8 cellular contexts compared by ENCODE assay signal in the genomic region with DNA sequence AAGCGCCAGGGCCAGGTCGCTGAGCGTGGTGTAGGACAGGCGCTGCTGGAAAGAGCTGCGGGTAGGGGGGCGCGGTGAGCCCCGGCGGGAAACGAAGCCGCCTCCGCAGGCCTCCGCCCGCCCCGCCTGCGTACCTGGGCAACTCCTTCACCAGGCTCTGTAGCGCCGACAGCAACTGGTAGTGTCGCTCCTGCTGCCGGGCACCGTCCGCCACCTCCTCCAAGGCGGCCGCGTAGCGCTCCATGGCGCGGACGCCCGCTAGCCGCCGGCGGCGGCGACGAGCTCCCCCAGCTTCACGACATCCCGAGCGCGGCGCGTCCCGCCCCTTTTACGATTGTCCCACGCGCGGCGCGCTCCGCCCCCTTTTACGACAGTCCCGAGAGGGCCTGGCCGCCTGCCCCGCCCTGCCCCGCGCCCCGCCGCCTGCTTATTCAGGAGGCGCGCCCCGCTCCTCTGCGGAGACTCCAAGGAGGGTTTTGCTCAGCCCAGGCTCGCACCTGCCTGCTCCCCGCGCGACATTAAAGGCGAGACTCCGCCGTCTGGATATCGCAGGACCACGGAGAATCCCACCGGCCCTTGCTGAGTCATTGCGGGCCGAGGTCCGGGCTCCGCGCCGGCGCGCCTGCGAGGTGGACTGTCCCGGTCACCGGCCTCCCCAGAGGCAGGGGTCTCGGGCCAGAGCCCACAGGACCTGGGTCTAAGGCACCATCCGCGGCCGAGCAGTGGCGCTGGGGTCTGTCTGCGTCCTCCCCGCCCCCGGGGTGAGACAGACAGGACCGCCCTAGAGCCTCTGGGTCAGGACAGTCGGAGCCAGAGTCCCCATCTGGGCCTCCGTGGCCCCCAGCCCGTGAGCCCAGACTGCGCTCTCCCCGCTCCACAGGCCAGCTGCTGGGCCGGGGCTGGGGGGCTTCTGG. TPM values are rescaled to one million over a fixed set of nuclear protein-coding genes. Genes with fewer than 3 reads are reported as not detected.
DNase-seq lines count a peak whose midpoint lies in the region; ATAC-seq and TF ChIP-seq lines count a peak whose summit lies in the region.

A gene (minus strand): TSS at position 316 of the 914 bp plus-strand sequence. CDS start 72 bp downstream, at position 244.

- H3K4me3 ChIP-seq in GM06990 (replicated peaks; ENCODE audit: low read depth, low read length) (peak within 1 kb of the TSS; percentile 88), heart left ventricle (peak within 1 kb of the TSS; percentile 61 to 100 (median 92)), tibial nerve (peak within 1 kb of the TSS; percentile 73 to 98 (median 86))

- CTCF ChIA-PET in HEK293T (lab: Yijun Ruan, JAX), result interaction anchor here (1.0 to 1.5 kb wide), 2 partner anchors 21 to 81 kb away, joined by 4 read pairs; no protein-coding TSS in a partner anchor

- DNase-seq in GM06990 (ENCODE audit: extremely low read depth, insufficient read length) (peak; percentile 95), HEK293T (ENCODE audit: extremely low spot score) (peak; percentile 95), NCI-H1092 (lab: John Stamatoyannopoulos, UW) (peak; percentile 54), T-helper 1 cell (peak; percentile 92 to 96 (median 95)), heart left ventricle (peak; percentile 98 to 99 (median 98)), pons (ENCODE audit: low spot score) (peak; percentile 82), tibial nerve (ENCODE audit: low spot score in 2 of 2) (peak; percentile 93 to 96)

- WGBS in adipose tissue, 3 donors, result 0 to 1% (median 0%) methylated on average over 74 to 98 of the region's 98 CpGs
- WGBS in heart left ventricle, 4 donors, result 0 to 1% (median 0%) methylated on average over 46 to 98 of the region's 98 CpGs
- WGBS in tibial nerve, 2 donors, result 0% methylated on average over 40 to 57 of the region's 98 CpGs

- H3K27ac ChIP-seq in adipose tissue (ENCODE audit: low read depth, low read length) (no peak within 1 kb of the TSS), heart left ventricle (peak within 1 kb of the TSS; percentile 77 to 99 (median 92)), tibial nerve (peak within 1 kb of the TSS; percentile 60 to 92 (median 83))

- peak in 1 of 2 donors; percentile 93 for TF ChIP-seq POLR2A in heart left ventricle (IDR thresholded peaks at IDR 0.05)
- peak; percentile 13 to 86 for TF ChIP-seq POLR2A in tibial nerve (IDR thresholded peaks at IDR 0.05)

- peak; percentile 77 to 92 (median 88) for ATAC-seq in heart left ventricle

- TF ChIP-seq CTCF in GM06990 (IDR thresholded peaks at IDR 0.05; ENCODE audit: insufficient read depth, low read length, poor library complexity, severe bottlenecking) (no peak), heart left ventricle (IDR thresholded peaks at IDR 0.05) (peak in 2 of 12 donors; percentile 9 to 17), tibial nerve (IDR thresholded peaks at IDR 0.05) (peak in 2 of 5 experiments; percentile 10 to 36)

- H3K9me3 ChIP-seq in heart left ventricle (peaks cover 0 to 3% (median 0%) of the 10 kb centered on the region in 12 donors), tibial nerve (no peaks in the 10 kb centered on the region)

- no peaks in the 10 kb centered on the region for H3K27me3 ChIP-seq in GM06990 (replicated peaks; ENCODE audit: control insufficient read depth, insufficient read depth, low read length)
- no peaks in the 10 kb centered on the region for H3K27me3 ChIP-seq in heart left ventricle
- H3K27me3 ChIP-seq in tibial nerve, result no peaks in the 10 kb centered on the region

- H3K4me1 ChIP-seq in heart left ventricle (peaks cover 0 to 55% (median 31%) of the 10 kb centered on the region in 12 donors), tibial nerve (peaks cover 0 to 47% (median 16%) of the 10 kb centered on the region in 4 donors)

- POLR2A ChIA-PET in HEK293T (lab: Yijun Ruan, JAX), result interaction anchor here (0.6 to 2.1 kb wide), 22 partner anchors 10 to 204 kb away, joined by 3 to 25 read pairs (median 4); a partner anchor contains a TSS

- TF ChIP-seq EP300 in tibial nerve (IDR thresholded peaks at IDR 0.05), result peak in 1 of 2 donors; percentile 84

- H3K36me3 ChIP-seq in GM06990 (ENCODE audit: control insufficient read depth, insufficient read depth, low read length), result no peaks in the 10 kb centered on the region
- peaks cover 0 to 5% (median 0%) of the 10 kb centered on the region in 9 donors for H3K36me3 ChIP-seq in heart left ventricle
- H3K36me3 ChIP-seq in tibial nerve, result peaks cover 0 to 13% (median 0%) of the 10 kb centered on the region in 3 donors

- intact Hi-C loops in heart left ventricle (cut with DNase I), result loop anchor here in 1 of 10 donors (5.0 kb wide), 1 partner anchor 72 kb away; a partner anchor contains a TSS

TF ChIP-seq in HEK293T, 16 proteins besides CTCF, POLR2A, EP300 and RAD21:
- TF ChIP-seq TARDBP (IDR thresholded peaks at IDR 0.05) (no peak), ARNT (IDR thresholded peaks at IDR 0.05) (no peak), CTBP1 (IDR thresholded peaks at IDR 0.05; ENCODE audit: borderline replicate concordance) (no peak), LEF1 (IDR thresholded peaks at IDR 0.05; ENCODE audit: borderline replicate concordance) (no peak), FOXA1 (IDR thresholded peaks at IDR 0.05) (no peak), BHLHE40 (IDR thresholded peaks at IDR 0.05; ENCODE audit: borderline replicate concordance) (no peak), ELF4 (IDR thresholded peaks at IDR 0.05) (no peak), ZNF384 (IDR thresholded peaks at IDR 0.05) (no peak), SUZ12 (IDR thresholded peaks at IDR 0.05) (no peak), FOXK2 (IDR thresholded peaks at IDR 0.05) (no peak)
- TF ChIP-seq, protein P1, sequence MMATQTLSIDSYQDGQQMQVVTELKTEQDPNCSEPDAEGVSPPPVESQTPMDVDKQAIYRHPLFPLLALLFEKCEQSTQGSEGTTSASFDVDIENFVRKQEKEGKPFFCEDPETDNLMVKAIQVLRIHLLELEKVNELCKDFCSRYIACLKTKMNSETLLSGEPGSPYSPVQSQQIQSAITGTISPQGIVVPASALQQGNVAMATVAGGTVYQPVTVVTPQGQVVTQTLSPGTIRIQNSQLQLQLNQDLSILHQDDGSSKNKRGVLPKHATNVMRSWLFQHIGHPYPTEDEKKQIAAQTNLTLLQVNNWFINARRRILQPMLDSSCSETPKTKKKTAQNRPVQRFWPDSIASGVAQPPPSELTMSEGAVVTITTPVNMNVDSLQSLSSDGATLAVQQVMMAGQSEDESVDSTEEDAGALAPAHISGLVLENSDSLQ (IDR thresholded peaks at IDR 0.05), result no peak
TF ChIP-seq in HEK293T: peak in this region for 0.

RNA-seq across cellular contexts. Expression of the gene that starts here (rescaled TPM):
- polyA plus RNA-seq in adipose tissue (10 to 100 TPM; 46.6 to 75.2 (median 51.6) TPM), heart left ventricle (10 to 100 TPM; 48.4 to 83.7 TPM)
- total RNA-seq in heart left ventricle (100 to 1,000 TPM in 1 of 9 donors, 10 to 100 TPM in 8; 31.8 to 101 (median 39.2) TPM), tibial nerve (10 to 100 TPM; 57.6 to 87.9 (median 66.8) TPM)
